2 cellular contexts compared by ENCODE assay signal in genomic region chr18:22658318-22658717, GRCh38.
TF ChIP-seq lines count a peak whose summit lies in the region.

No MANE protein-coding gene starts in this region.

TF ChIP-seq in HEK293, 187 proteins besides CTCF, POLR2A, EP300 and RAD21 (continued from another document):
- TF ChIP-seq ZSCAN5A (tag by site-specific recombination; IDR thresholded peaks at IDR 0.05) (no peak), PRDM4 (tag by site-specific recombination; IDR thresholded peaks at IDR 0.05) (no peak)

TF ChIP-seq in HepG2, 621 proteins besides CTCF, POLR2A, EP300 and RAD21 (continued from another document):
- TF ChIP-seq ZBTB10 (CRISPR knock-in tag; IDR thresholded peaks at IDR 0.05; ENCODE audit: borderline replicate concordance) (no peak), RFX5 (IDR thresholded peaks at IDR 0.05; ENCODE audit: low read depth, low read length) (no peak)
